ENCODE assay signal across 20 cellular contexts in genomic region chr7:79137942-79138341, GRCh38.
DNase-seq lines count a peak whose midpoint lies in the region; ATAC-seq, FAIRE-seq and TF ChIP-seq lines count a peak whose summit lies in the region.
"Had no signal": no experiment of that assay in that cellular context is flagged by ENCODE, and none has a peak within 500 bp of the region (broad histone marks: within the 10 kb centered on the region; RNA-seq: fewer than 3 reads in every experiment).

No MANE protein-coding gene starts in this region.

- no peaks in the 10 kb centered on the region for H3K36me3 ChIP-seq in neuronal stem cell (replicated peaks in 1 of 2; ENCODE audit: control insufficient read depth in 2 of 2, insufficient read depth in 2 of 2, low read length in 2 of 2)
- H3K36me3 ChIP-seq: left ventricle myocardium inferior, SJCRH30 had no signal

- H3K9me3 ChIP-seq in neuronal stem cell (replicated peaks in 1 of 2; ENCODE audit: control insufficient read depth in 2 of 2, insufficient read depth in 1 of 2, low read depth in 1 of 2, low read length in 2 of 2): no peaks in the 10 kb centered on the region
- H3K9me3 ChIP-seq: left ventricle myocardium inferior, SJCRH30 had no signal

- no peaks in the 10 kb centered on the region for H3K79me1 ChIP-seq in neuronal stem cell (ENCODE audit: low read depth, low read length)

- WGBS in neuronal stem cell (ENCODE audit: extremely low coverage in 2 of 2, insufficient read length in 2 of 2, insufficient replicate concordance in 1 of 2), 2 donors: no CpG with 5 or more reads among the region's 3 CpGs

- no peak overlapping the region for H2AFZ ChIP-seq in neuronal stem cell (ENCODE audit: low read length)

- no peak overlapping the region for H2BK120ac ChIP-seq in neuronal stem cell (ENCODE audit: low read depth, low read length)

- no peak overlapping the region for H2AK5ac ChIP-seq in neuronal stem cell (ENCODE audit: low read depth, low read length)

- no peak overlapping the region for H3K23ac ChIP-seq in neuronal stem cell (ENCODE audit: low read depth, low read length, poor library complexity)

- FAIRE-seq in urothelium cell line (lab: Jason Lieb, UNC): peak; percentile 17
- FAIRE-seq: bronchial epithelial cell had no signal

- H3K18ac ChIP-seq in neuronal stem cell (ENCODE audit: low read length): no peak overlapping the region

- H4K8ac ChIP-seq in neuronal stem cell (ENCODE audit: low read depth, low read length): no peak overlapping the region

- no peak overlapping the region for H2BK15ac ChIP-seq in neuronal stem cell (ENCODE audit: low read length)

- H3K9ac ChIP-seq in neuronal stem cell (ENCODE audit: low read depth, low read length, poor library complexity): no peak overlapping the region

- no peak for TF ChIP-seq CTCF in HFF-Myc (IDR thresholded peaks at IDR 0.05; ENCODE audit: low read depth, low read length, missing control alignments)

- H3K27me3 ChIP-seq in neuronal stem cell (ENCODE audit: control insufficient read depth in 3 of 3, insufficient read depth in 3 of 3, low read depth in 1 of 3, low read length in 3 of 3): no peaks in the 10 kb centered on the region
- H3K27me3 ChIP-seq: foreskin keratinocyte, SJCRH30 had no signal

- peak; percentile 83 for DNase-seq in HFF-Myc (ENCODE audit: extremely low read depth, low read depth)
- DNase-seq in NOMO-1 treated with DMSO at 0.1 percent for 48 hours (lab: John Stamatoyannopoulos, UW; ENCODE audit: unreplicated experiment): peak; percentile 78
- DNase-seq in fibroblast of gingiva (ENCODE audit: low read depth): peak; percentile 34
- DNase-seq in urothelium cell line (ENCODE audit: low spot score): peak; percentile 30
- DNase-seq in neuronal stem cell (ENCODE audit: low spot score): no peak
- DNase-seq in NCI-H1105 treated with DMSO at 0.1 percent for 48 hours (lab: John Stamatoyannopoulos, UW): no peak
- DNase-seq: activated CD4-positive, alpha-beta T cell treated with anti-CD3 and anti-CD28 coated beads for 48 hours; activated naive CD4-positive, alpha-beta T cell treated with anti-CD3 and anti-CD28 coated beads for 36 hours; C1 segment of cervical spinal cord; foreskin keratinocyte; Karpas-422; left ventricle myocardium inferior; NCI-H1694; NCI-H446; SJCRH30; stimulated activated CD4-positive, alpha-beta T cell treated with anti-CD3 and anti-CD28 coated beads, Interleukin-4, amount 100 ng/mL, for 4 hours had no signal

- no peak overlapping the region for H3K27ac ChIP-seq in neuronal stem cell (replicated peaks; ENCODE audit: low read length)
- H3K27ac ChIP-seq: foreskin keratinocyte, HL-60, left ventricle myocardium inferior, SJCRH30, skin epidermis had no signal

- H3K4me1 ChIP-seq in neuronal stem cell (ENCODE audit: control insufficient read depth in 2 of 2, insufficient read depth in 1 of 2, low read depth in 1 of 2, low read length in 2 of 2): no peaks in the 10 kb centered on the region
- H3K4me1 ChIP-seq: foreskin keratinocyte had no signal

- no peak overlapping the region for H3K4ac ChIP-seq in neuronal stem cell (ENCODE audit: low read length)

- H2BK5ac ChIP-seq in neuronal stem cell (ENCODE audit: low read length): no peak overlapping the region

- ATAC-seq in GM21515 (IDR thresholded peaks at IDR 0.05; ENCODE audit: unreplicated experiment): no peak
- ATAC-seq: foreskin keratinocyte had no signal

- no peak overlapping the region for H3K14ac ChIP-seq in neuronal stem cell (ENCODE audit: low read length)

- no peak overlapping the region for H4K91ac ChIP-seq in neuronal stem cell (ENCODE audit: low read depth, low read length, poor library complexity)

- no peak overlapping the region for H3K4me2 ChIP-seq in neuronal stem cell (ENCODE audit: insufficient read depth, low read length, poor library complexity, severe bottlenecking)

- H2BK12ac ChIP-seq in neuronal stem cell (ENCODE audit: low read length): no peak overlapping the region

- H3K4me3 ChIP-seq in HFF-Myc (replicated peaks; ENCODE audit: low read depth, low read length) (no peak overlapping the region), neuronal stem cell (ENCODE audit: low read length in 2 of 2) (no peak overlapping the region)
- H3K4me3 ChIP-seq: left ventricle myocardium inferior, SJCRH30, skin epidermis had no signal

Comparison
In these comparisons a context has a peak if more than half of its experiments do, and no peak if none do; other contexts are left out.
1. DNase-seq: peak in HFF-Myc (single experiment), NOMO-1 treated with DMSO at 0.1 percent for 48 hours (single experiment), fibroblast of gingiva (single experiment) and urothelium cell line (single experiment); none in neuronal stem cell (single experiment) and NCI-H1105 treated with DMSO at 0.1 percent for 48 hours (single experiment).